Comparison of ENCODE assay signal across 12 cellular contexts in the genomic region with DNA sequence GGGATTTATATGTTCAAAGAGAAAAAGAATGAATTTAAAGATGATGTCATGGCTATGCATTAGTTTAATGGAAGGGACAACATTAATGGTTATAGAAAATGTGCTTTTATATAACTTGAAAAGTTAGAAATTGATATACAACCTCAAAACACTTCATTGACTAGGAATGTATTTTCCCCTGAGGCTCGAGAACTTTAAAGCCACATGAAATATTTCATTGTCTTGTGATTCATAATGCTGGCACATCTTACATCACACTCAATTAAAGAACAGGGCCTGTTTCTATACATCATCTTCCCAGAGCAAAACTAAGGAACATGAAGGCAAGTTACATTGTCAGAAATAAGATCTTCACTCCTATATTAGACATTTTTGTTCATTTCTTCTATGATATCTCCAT. TPM values are rescaled to one million over a fixed set of nuclear protein-coding genes. Genes with fewer than 3 reads are reported as not detected.
DNase-seq lines count a peak whose midpoint lies in the region; ATAC-seq, FAIRE-seq and TF ChIP-seq lines count a peak whose summit lies in the region.
"Had no signal": no experiment of that assay in that cellular context is flagged by ENCODE, and none has a peak within 500 bp of the region (broad histone marks: within the 10 kb centered on the region; RNA-seq: fewer than 3 reads in every experiment).

No MANE protein-coding gene starts in this region.

- H3K9me3 ChIP-seq in A549 (0 out of 3 replicates have a peak, but pooled peaks cover 2% of the 10 kb centered on the region), HEK293 (ENCODE audit: control insufficient read depth, insufficient read depth, low read depth, low read length) (no peaks in the 10 kb centered on the region), astrocyte (ENCODE audit: insufficient read depth, low read depth, low read length) (no peaks in the 10 kb centered on the region), left lung (no peaks in the 10 kb centered on the region)

- no peak overlapping the region for H2AFZ ChIP-seq in astrocyte (ENCODE audit: low read depth, low read length)

- TF ChIP-seq CTCF in A549 (IDR thresholded peaks at IDR 0.05): no peak
- no peak for TF ChIP-seq CTCF in HEK293 (tag by site-specific recombination; IDR thresholded peaks at IDR 0.05)
- TF ChIP-seq CTCF in astrocyte (IDR thresholded peaks at IDR 0.05; ENCODE audit: insufficient read depth, low read depth, low read length): no peak
- no peak for TF ChIP-seq CTCF in foreskin fibroblast (IDR thresholded peaks at IDR 0.05; ENCODE audit: low read depth, low read length)
- TF ChIP-seq CTCF in left lung (IDR thresholded peaks at IDR 0.05): no peak

- H3K4me3 ChIP-seq in A549 (no peak overlapping the region), HEK293 (ENCODE audit: low read depth, low read length) (no peak overlapping the region), astrocyte (ENCODE audit: insufficient read depth, low read depth, low read length) (no peak overlapping the region), foreskin fibroblast (ENCODE audit: low read depth in 1 of 2, low read length in 2 of 2) (no peak overlapping the region), left lung (no peak overlapping the region)

- H4K20me1 ChIP-seq in astrocyte (ENCODE audit: insufficient read depth, low read length): no peaks in the 10 kb centered on the region

- H3K4me1 Mint-ChIP-seq in astrocyte (ENCODE audit: low read depth, unreplicated experiment): peaks cover 6% of the 10 kb centered on the region
- no peaks in the 10 kb centered on the region for H3K4me1 Mint-ChIP-seq in stimulated activated naive B cell treated with anti-CD40 and anti-IgM and Interleukin-4, amounts not matched to agents 10 μg/mL and 1 μg/mL and 100 μg/mL, for 72 hours

- no peaks in the 10 kb centered on the region for H3K27me3 Mint-ChIP-seq in astrocyte (ENCODE audit: low read depth, unreplicated experiment)
- H3K27me3 Mint-ChIP-seq in stimulated activated naive B cell treated with anti-CD40 and anti-IgM and Interleukin-4, amounts not matched to agents 10 μg/mL and 1 μg/mL and 100 μg/mL, for 72 hours: peaks cover 0 to 8% of the 10 kb centered on the region in 2 donors

- FAIRE-seq in A549 (lab: Jason Lieb, UNC) (no peak), astrocyte (lab: Jason Lieb, UNC) (peak; percentile 90)

- DNase-seq in A549 (ENCODE audit: low read depth in 1 of 2, low spot score in 1 of 2) (no peak), astrocyte (ENCODE audit: low read depth) (peak; percentile 86), foreskin fibroblast (peak; percentile 61 to 81), UCSD-AML1 (lab: John Stamatoyannopoulos, UW; ENCODE audit: unreplicated experiment) (no peak), left lung (no peak)
- DNase-seq in stimulated activated naive B cell treated with anti-CD40 and anti-IgM and Interleukin-4, amounts not matched to agents 10 μg/mL and 1 μg/mL and 100 μg/mL, for 72 hours: no peak
- DNase-seq: ACHN, caudate nucleus, DMS 273 treated with DMSO at 0.1 percent for 48 hours, substantia nigra had no signal

- no peaks in the 10 kb centered on the region for H3K36me3 Mint-ChIP-seq in astrocyte (ENCODE audit: low read depth, unreplicated experiment)
- no peaks in the 10 kb centered on the region for H3K36me3 Mint-ChIP-seq in stimulated activated naive B cell treated with anti-CD40 and anti-IgM and Interleukin-4, amounts not matched to agents 10 μg/mL and 1 μg/mL and 100 μg/mL, for 72 hours

- no peaks in the 10 kb centered on the region for H3K9me3 Mint-ChIP-seq in astrocyte (ENCODE audit: unreplicated experiment)
- H3K9me3 Mint-ChIP-seq in stimulated activated naive B cell treated with anti-CD40 and anti-IgM and Interleukin-4, amounts not matched to agents 10 μg/mL and 1 μg/mL and 100 μg/mL, for 72 hours: no peaks in the 10 kb centered on the region

- peaks cover 10% of the 10 kb centered on the region; the same call in 2 of the 3 replicates for H3K4me1 ChIP-seq in A549
- no peaks in the 10 kb centered on the region for H3K4me1 ChIP-seq in HEK293 (ENCODE audit: control insufficient read depth, insufficient read depth, low read length)
- peaks cover 7% of the 10 kb centered on the region for H3K4me1 ChIP-seq in astrocyte (ENCODE audit: insufficient read depth, low read length)
- H3K4me1 ChIP-seq in left lung: no peaks in the 10 kb centered on the region

- H3K27ac ChIP-seq in A549 (no peak overlapping the region), HEK293 (ENCODE audit: extremely low read depth, low read depth, low read length) (no peak overlapping the region), astrocyte (ENCODE audit: low read depth, low read length) (no peak overlapping the region), left lung (no peak overlapping the region)

- H3K4me3 Mint-ChIP-seq in astrocyte (ENCODE audit: unreplicated experiment): no peak overlapping the region
- no peak overlapping the region for H3K4me3 Mint-ChIP-seq in stimulated activated naive B cell treated with anti-CD40 and anti-IgM and Interleukin-4, amounts not matched to agents 10 μg/mL and 1 μg/mL and 100 μg/mL, for 72 hours

- intact Hi-C loops in left lung (cut with DNase I): no loop called here

- WGBS in A549 (ENCODE audit: missing lambda C conversion rate): 26% methylated on average over 1 of the region's 1 CpG

- H3K27me3 ChIP-seq in astrocyte (ENCODE audit: insufficient read depth, low read length): no peaks in the 10 kb centered on the region
- H3K27me3 ChIP-seq in left lung: no peaks in the 10 kb centered on the region

- no peak overlapping the region for H3K27ac Mint-ChIP-seq in astrocyte (ENCODE audit: unreplicated experiment)
- no peak overlapping the region for H3K27ac Mint-ChIP-seq in stimulated activated naive B cell treated with anti-CD40 and anti-IgM and Interleukin-4, amounts not matched to agents 10 μg/mL and 1 μg/mL and 100 μg/mL, for 72 hours

- no peak overlapping the region for H3K9ac ChIP-seq in astrocyte (ENCODE audit: low read length)

- TF ChIP-seq RAD21 in A549 (conservative IDR thresholded peaks at IDR 0.05 in 1 of 2, IDR thresholded peaks at IDR 0.05 in 1 of 2): no peak

- ATAC-seq in A549 (no peak), left lung (no peak), HG03135 (IDR thresholded peaks at IDR 0.05; ENCODE audit: unreplicated experiment) (no peak)
- ATAC-seq in stimulated activated naive B cell treated with anti-CD40 and anti-IgM and Interleukin-4, amounts not matched to agents 10 μg/mL and 1 μg/mL and 100 μg/mL, for 72 hours (replicated peaks): no peak

- TF ChIP-seq EP300 in A549 (IDR thresholded peaks at IDR 0.05): no peak

- H3K36me3 ChIP-seq in HEK293 (ENCODE audit: control insufficient read depth in 2 of 2, insufficient read depth in 1 of 2, low read length in 2 of 2): no peaks in the 10 kb centered on the region
- H3K36me3 ChIP-seq in astrocyte (ENCODE audit: insufficient read depth, low read length): no peaks in the 10 kb centered on the region
- H3K36me3 ChIP-seq in left lung: no peaks in the 10 kb centered on the region

- CTCF ChIA-PET in A549 (lab: Yijun Ruan, JAX): interaction anchor here (1.2 to 1.5 kb wide), 2 partner anchors 12 to 306 kb away, joined by 3 to 4 read pairs; no protein-coding TSS in a partner anchor
- CTCF ChIA-PET in HEK293 (lab: Yijun Ruan, JAX): interaction anchor here (1.0 to 1.6 kb wide), 2 partner anchors 11 to 12 kb away, joined by 4 read pairs; no protein-coding TSS in a partner anchor

- no peak for TF ChIP-seq POLR2A in A549 (IDR thresholded peaks at IDR 0.05; ENCODE audit: low read length)

- H3K4me2 ChIP-seq in A549: peak overlapping the region; percentile 24; the same call in 2 of the 3 replicates
- peak overlapping the region; percentile 13 for H3K4me2 ChIP-seq in astrocyte (ENCODE audit: low read length)

- POLR2A ChIA-PET in A549 (lab: Yijun Ruan, JAX) (no interaction called here), HEK293 (lab: Yijun Ruan, JAX) (no interaction called here)

- H3K79me2 ChIP-seq in astrocyte (ENCODE audit: insufficient read depth, low read length): no peaks in the 10 kb centered on the region

TF ChIP-seq in A549, 52 proteins besides CTCF, POLR2A, EP300 and RAD21:
- TF ChIP-seq HDAC2 (IDR thresholded peaks at IDR 0.05) (no peak), JUNB (IDR thresholded peaks at IDR 0.05) (peak; percentile 17; the same call in 1 of the 2 replicates)

TF ChIP-seq in HEK293, 187 proteins besides CTCF, POLR2A, EP300 and RAD21:
- TF ChIP-seq, protein P1, sequence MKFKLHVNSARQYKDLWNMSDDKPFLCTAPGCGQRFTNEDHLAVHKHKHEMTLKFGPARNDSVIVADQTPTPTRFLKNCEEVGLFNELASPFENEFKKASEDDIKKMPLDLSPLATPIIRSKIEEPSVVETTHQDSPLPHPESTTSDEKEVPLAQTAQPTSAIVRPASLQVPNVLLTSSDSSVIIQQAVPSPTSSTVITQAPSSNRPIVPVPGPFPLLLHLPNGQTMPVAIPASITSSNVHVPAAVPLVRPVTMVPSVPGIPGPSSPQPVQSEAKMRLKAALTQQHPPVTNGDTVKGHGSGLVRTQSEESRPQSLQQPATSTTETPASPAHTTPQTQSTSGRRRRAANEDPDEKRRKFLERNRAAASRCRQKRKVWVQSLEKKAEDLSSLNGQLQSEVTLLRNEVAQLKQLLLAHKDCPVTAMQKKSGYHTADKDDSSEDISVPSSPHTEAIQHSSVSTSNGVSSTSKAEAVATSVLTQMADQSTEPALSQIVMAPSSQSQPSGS (tag by site-specific recombination; IDR thresholded peaks at IDR 0.05; ENCODE audit: low read depth): peak; percentile 40; the same call in 1 of the 2 replicates
- no peak for TF ChIP-seq ZNF138 (tag by site-specific recombination; IDR thresholded peaks at IDR 0.05; ENCODE audit: borderline replicate concordance)
- TF ChIP-seq OVOL3 (tag by site-specific recombination; IDR thresholded peaks at IDR 0.05): no peak

RNA-seq across cellular contexts. Expression of a gene that starts 35.2 kb away (rescaled TPM):
- polyA plus RNA-seq in A549 (2011; rRNA removed) (34.0 and 55.2 TPM in 2 replicates), A549 (2017; fragmentation: RNase III; extraction: RNeasy Plus Mini Kit Qiagen cat#74134 plus additional on column Dnase treatment) (40.8 to 44.9 TPM (median 44.4 TPM) in 3 replicates)
- polyA plus RNA-seq in A549 (2012; cell fraction: cytosol; rRNA removed): 33.9 and 41.3 TPM in 2 replicates
- 31.0 and 33.9 TPM in 2 replicates for polyA plus RNA-seq in A549 (2012; cell fraction: nucleus; rRNA removed)
- 21.9 and 26.1 TPM in 2 replicates for polyA minus RNA-seq in A549 (2011; rRNA and poly(A)+ RNA removed)
- total RNA-seq in astrocyte (189 and 204 TPM in 2 replicates), left lung (10 to 100 TPM; 54.6 to 70.5 TPM)

Comparison
In these comparisons a context has a peak if more than half of its experiments do, and no peak if none do; other contexts are left out.
1. DNase-seq: peak in astrocyte (single experiment) and foreskin fibroblast (2 of 2); none in A549 (0 of 2), UCSD-AML1 (single experiment), left lung (0 of 2) and stimulated activated naive B cell treated with anti-CD40 and anti-IgM and Interleukin-4, amounts not matched to agents 10 μg/mL and 1 μg/mL and 100 μg/mL, for 72 hours (single experiment).